Comparison of ENCODE assay signal across 9 cellular contexts in the genomic region with DNA sequence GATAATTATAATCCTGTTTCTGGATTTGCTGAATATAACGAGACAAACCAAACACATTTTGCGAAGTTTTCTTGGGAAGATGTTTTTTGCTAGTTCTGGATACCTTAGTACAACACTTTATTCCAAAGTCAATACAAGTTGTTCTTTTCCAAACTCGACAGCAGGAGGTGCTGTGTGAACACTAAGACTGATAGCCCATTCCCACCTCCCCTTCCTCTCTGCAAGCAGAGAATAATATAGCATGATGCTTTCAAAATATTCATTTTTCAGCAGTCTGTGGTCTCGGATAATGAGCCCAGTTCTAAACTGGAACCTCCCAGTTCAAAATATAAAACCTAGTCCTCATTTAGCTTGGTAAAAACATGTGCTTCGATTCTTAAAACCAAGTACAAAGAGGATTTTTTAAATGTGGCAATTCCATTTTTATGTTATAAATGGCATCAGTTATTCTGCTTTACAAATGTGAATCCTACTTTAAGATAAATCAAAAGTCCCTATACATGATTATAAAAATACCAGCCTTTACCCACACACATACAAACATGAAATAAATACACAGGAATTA.
DNase-seq lines count a peak whose midpoint lies in the region; ATAC-seq and TF ChIP-seq lines count a peak whose summit lies in the region.
"Had no signal": no experiment of that assay in that cellular context is flagged by ENCODE, and none has a peak within 500 bp of the region (broad histone marks: within the 10 kb centered on the region; RNA-seq: fewer than 3 reads in every experiment).

No MANE protein-coding gene starts in this region.

- TF ChIP-seq POLR2A in body of pancreas (IDR thresholded peaks at IDR 0.05) (no peak), esophagus squamous epithelium (IDR thresholded peaks at IDR 0.05) (no peak)

- H3K79me1 ChIP-seq in mesendoderm (ENCODE audit: low read length), result no peaks in the 10 kb centered on the region

- H3K4me1 Mint-ChIP-seq in stimulated activated memory B cell treated with anti-CD40 and anti-IgM and Interleukin-4, amounts not matched to agents 10 μg/mL and 1 μg/mL and 100 μg/mL, for 72 hours, result no peaks in the 10 kb centered on the region

- no peak overlapping the region for H3K23ac ChIP-seq in mesendoderm (ENCODE audit: low read length)

- DNase-seq in DMS53 treated with DMSO at 0.1 percent for 48 hours (lab: John Stamatoyannopoulos, UW; ENCODE audit: unreplicated experiment) (peak; percentile 37), HFF-Myc (ENCODE audit: extremely low read depth, low read depth) (no peak), NCI-H774 (lab: John Stamatoyannopoulos, UW) (peak; percentile 17), body of pancreas (peak; percentile 15 to 33 (median 18)), mesendoderm (peak; percentile 72), esophagus squamous epithelium (lab: John Stamatoyannopoulos, UW) (no peak)

- H3K36me3 ChIP-seq in body of pancreas (replicated peaks in 1 of 2; ENCODE audit: insufficient read depth in 1 of 2, low read depth in 2 of 2), result no peaks in the 10 kb centered on the region
- H3K36me3 ChIP-seq in mesendoderm (ENCODE audit: control insufficient read depth, insufficient read depth, low read length), result no peaks in the 10 kb centered on the region
- no peaks in the 10 kb centered on the region for H3K36me3 ChIP-seq in esophagus squamous epithelium

- H3K9me3 ChIP-seq in body of pancreas, result no peaks in the 10 kb centered on the region
- H3K9me3 ChIP-seq in esophagus squamous epithelium, result no peaks in the 10 kb centered on the region
- H3K9me3 ChIP-seq: mucosa of descending colon had no signal

- no peaks in the 10 kb centered on the region for H3K9me3 Mint-ChIP-seq in stimulated activated memory B cell treated with anti-CD40 and anti-IgM and Interleukin-4, amounts not matched to agents 10 μg/mL and 1 μg/mL and 100 μg/mL, for 72 hours

- no peak overlapping the region for H3K4me2 ChIP-seq in mesendoderm (ENCODE audit: low read length)

- no peaks in the 10 kb centered on the region for H3K27me3 ChIP-seq in body of pancreas
- no peaks in the 10 kb centered on the region for H3K27me3 ChIP-seq in mesendoderm (ENCODE audit: insufficient read depth, low read length, poor library complexity)
- H3K27me3 ChIP-seq in esophagus squamous epithelium, result no peaks in the 10 kb centered on the region

- no peak overlapping the region for H3K18ac ChIP-seq in mesendoderm (ENCODE audit: low read length)

- H2BK15ac ChIP-seq in mesendoderm (replicated peaks; ENCODE audit: low read depth), result no peak overlapping the region

- H3K4ac ChIP-seq in mesendoderm (ENCODE audit: low read depth, low read length), result no peak overlapping the region

- H3K36me3 Mint-ChIP-seq in stimulated activated memory B cell treated with anti-CD40 and anti-IgM and Interleukin-4, amounts not matched to agents 10 μg/mL and 1 μg/mL and 100 μg/mL, for 72 hours, result no peaks in the 10 kb centered on the region

- no peak overlapping the region for H2BK120ac ChIP-seq in mesendoderm (ENCODE audit: low read depth, low read length)

- no peak overlapping the region for H3K4me3 ChIP-seq in HFF-Myc (replicated peaks; ENCODE audit: low read depth, low read length)
- H3K4me3 ChIP-seq in body of pancreas, result no peak overlapping the region
- H3K4me3 ChIP-seq in mesendoderm (ENCODE audit: low read length), result no peak overlapping the region
- no peak overlapping the region for H3K4me3 ChIP-seq in esophagus squamous epithelium
- H3K4me3 ChIP-seq: mucosa of descending colon had no signal

- no peak overlapping the region for H2BK5ac ChIP-seq in mesendoderm (ENCODE audit: low read length)

- no peaks in the 10 kb centered on the region for H3K79me2 ChIP-seq in mesendoderm (ENCODE audit: control insufficient read depth, insufficient read depth, low read length)

- no peak overlapping the region for H3K27ac Mint-ChIP-seq in stimulated activated memory B cell treated with anti-CD40 and anti-IgM and Interleukin-4, amounts not matched to agents 10 μg/mL and 1 μg/mL and 100 μg/mL, for 72 hours

- no peak overlapping the region for H2AK5ac ChIP-seq in mesendoderm (ENCODE audit: low read length)

- ATAC-seq in body of pancreas, result no peak
- no peak for ATAC-seq in GM21423 (IDR thresholded peaks at IDR 0.05; ENCODE audit: unreplicated experiment)
- no peak for ATAC-seq in stimulated activated memory B cell treated with anti-CD40 and anti-IgM and Interleukin-4, amounts not matched to agents 10 μg/mL and 1 μg/mL and 100 μg/mL, for 72 hours
- ATAC-seq: mucosa of descending colon had no signal

- H4K5ac ChIP-seq in mesendoderm (ENCODE audit: low read length), result no peak overlapping the region

- TF ChIP-seq CTCF in HFF-Myc (IDR thresholded peaks at IDR 0.05; ENCODE audit: low read depth, low read length, missing control alignments) (peak; percentile 55), body of pancreas (IDR thresholded peaks at IDR 0.05) (peak in 6 of 7 experiments; percentile 7 to 48 (median 36)), esophagus squamous epithelium (IDR thresholded peaks at IDR 0.05) (peak in 3 of 6 experiments; percentile 6 to 34 (median 23))

- no peaks in the 10 kb centered on the region for H3K27me3 Mint-ChIP-seq in stimulated activated memory B cell treated with anti-CD40 and anti-IgM and Interleukin-4, amounts not matched to agents 10 μg/mL and 1 μg/mL and 100 μg/mL, for 72 hours

- WGBS in body of pancreas, 2 donors, result 20 to 25% methylated on average over 5 of the region's 5 CpGs
- WGBS in mesendoderm (ENCODE audit: extremely low coverage, insufficient coverage, low lambda C conversion rate), result no CpG with 5 or more reads among the region's 5 CpGs
- WGBS in esophagus squamous epithelium, 2 donors, result 12 to 15% methylated on average over 5 of the region's 5 CpGs

- no peak overlapping the region for H4K8ac ChIP-seq in mesendoderm (ENCODE audit: low read depth, low read length)

- no peak overlapping the region for H3K56ac ChIP-seq in mesendoderm (ENCODE audit: low read length)

- H3K4me1 ChIP-seq in body of pancreas (no peaks in the 10 kb centered on the region), mesendoderm (ENCODE audit: control insufficient read depth, low read depth, low read length) (no peaks in the 10 kb centered on the region), esophagus squamous epithelium (no peaks in the 10 kb centered on the region)

- H3K4me3 Mint-ChIP-seq in stimulated activated memory B cell treated with anti-CD40 and anti-IgM and Interleukin-4, amounts not matched to agents 10 μg/mL and 1 μg/mL and 100 μg/mL, for 72 hours, result no peak overlapping the region

- H3K27ac ChIP-seq in body of pancreas, result no peak overlapping the region
- no peak overlapping the region for H3K27ac ChIP-seq in mesendoderm (ENCODE audit: low read depth, low read length)
- H3K27ac ChIP-seq in esophagus squamous epithelium, result no peak overlapping the region

- intact Hi-C loops in body of pancreas (cut with DNase I) (no loop called here), esophagus squamous epithelium (cut with DNase I) (no loop called here)

- H3K9ac ChIP-seq in mesendoderm (ENCODE audit: low read length), result no peak overlapping the region

Comparison
In these comparisons a context has a peak if more than half of its experiments do, and no peak if none do; other contexts are left out.
1. DNase-seq: peak in DMS53 treated with DMSO at 0.1 percent for 48 hours (single experiment), NCI-H774 (single experiment), body of pancreas (4 of 4) and mesendoderm (single experiment); none in HFF-Myc (single experiment) and esophagus squamous epithelium (single experiment).